In genomic region chr11:21927628-21928027, GRCh38 we compare ENCODE assay signal across 28 cellular contexts.
"Had no signal": no experiment of that assay in that cellular context is flagged by ENCODE, and none has a peak within 500 bp of the region (broad histone marks: within the 10 kb centered on the region; RNA-seq: fewer than 3 reads in every experiment).

No MANE protein-coding gene starts in this region.

- H3K4me3 ChIP-seq: adrenal gland, Peyer's patch, SJSA1 had no signal

- H3K27ac ChIP-seq: adrenal gland, Peyer's patch, RWPE1, SJSA1 had no signal

- ATAC-seq: activated CD8-positive, alpha-beta T cell treated with anti-CD3 and anti-CD28 coated beads, Interleukin-2, amount 10 ng/mL, durations not matched to agents 7 days and 5 days; T-helper 17 cell; WTC11 had no signal

- H3K27me3 ChIP-seq: adrenal gland, Peyer's patch, SJSA1 had no signal

- H3K4me1 ChIP-seq: adrenal gland, Peyer's patch, SJSA1 had no signal

- DNase-seq: activated CD4-positive, alpha-beta T cell treated with anti-CD3 and anti-CD28 coated beads for 48 hours; activated CD4-positive, alpha-beta T cell treated with anti-CD3 and anti-CD28 coated beads, Interleukin-2, amount 50 U/mL, for 4 hours; activated CD4-positive, CD25-positive, alpha-beta regulatory T cell treated with anti-CD3 and anti-CD28 coated beads, Interleukin-2, amount 50 U/mL, for 72 hours; activated CD8-positive, alpha-beta memory T cell treated with anti-CD3 and anti-CD28 coated beads, Interleukin-2, amount 50 U/mL, for 48 hours; activated CD8-positive, alpha-beta T cell treated with anti-CD3 and anti-CD28 coated beads, Interleukin-2, amount 10 ng/mL, durations not matched to agents 7 days and 5 days; activated naive CD4-positive, alpha-beta T cell treated with anti-CD3 and anti-CD28 coated beads, Interleukin-2, amount 50 U/mL, for 16 hours; activated naive CD8-positive, alpha-beta T cell treated with anti-CD3 and anti-CD28 coated beads, Interleukin-2, amount 10 ng/mL, durations not matched to agents 7 days and 5 days; activated T-cell treated with anti-CD3 and anti-CD28 coated beads, Interleukin-2, amount 50 U/mL, for 1 hour; anterior cingulate cortex; central memory CD4-positive, alpha-beta T cell; Kasumi-1; KBM-7; NCI-H1048; NCI-H1417 treated with DMSO at 0.1 percent for 48 hours; NCI-H1694; NCI-H2081 treated with DMSO at 0.1 percent for 48 hours; NCI-H524; NCI-H748 treated with DMSO at 0.1 percent for 48 hours; NK-92 treated with Interleukin-12 subunit alpha and Interleukin-12 subunit beta, amount 100 ng/mL, for 24 hours; OCI-M1; Peyer's patch; SHP77; T-helper 17 cell; T-helper 9 cell had no signal

- H3K9me3 ChIP-seq: adrenal gland, Peyer's patch, SJSA1 had no signal

- H3K36me3 ChIP-seq: adrenal gland, Peyer's patch, SJSA1 had no signal
